ENCODE assay signal across 15 cellular contexts in the genomic region with DNA sequence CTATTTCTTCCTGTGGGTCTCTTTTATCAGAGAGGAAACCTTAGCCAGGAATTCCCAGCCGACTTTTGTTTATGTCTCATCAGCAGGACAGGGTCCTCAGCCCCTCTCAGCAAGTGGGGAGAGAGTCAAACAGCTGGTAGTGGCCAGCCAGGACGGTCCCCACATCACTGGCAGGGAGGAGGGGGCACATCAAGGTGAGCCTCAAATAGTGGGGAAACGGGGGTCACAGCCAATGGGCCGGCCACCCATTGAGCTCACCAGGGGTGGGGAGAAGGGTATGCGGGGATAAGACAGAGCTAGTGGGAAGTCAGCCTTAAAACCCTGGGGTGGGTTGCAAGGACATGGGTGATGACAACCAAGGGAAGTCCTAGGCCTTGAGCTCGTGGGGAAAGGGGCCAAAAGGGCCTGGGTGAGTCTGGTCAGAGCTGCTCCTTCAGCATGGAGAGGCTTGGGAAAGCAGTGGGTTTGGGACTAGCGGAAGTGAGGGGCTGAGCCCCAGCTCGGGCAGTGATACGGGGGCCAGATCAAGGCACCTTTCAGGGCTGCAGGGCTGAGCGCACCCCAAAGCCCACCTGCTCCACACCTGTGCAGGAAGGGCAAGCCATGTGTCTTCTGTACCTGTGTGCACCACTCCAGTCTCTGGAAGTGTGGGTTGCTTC. TPM values are rescaled to one million over a fixed set of nuclear protein-coding genes. Genes with fewer than 3 reads are reported as not detected.
DNase-seq lines count a peak whose midpoint lies in the region; ATAC-seq, FAIRE-seq and TF ChIP-seq lines count a peak whose summit lies in the region.
"Had no signal": no experiment of that assay in that cellular context is flagged by ENCODE, and none has a peak within 500 bp of the region (broad histone marks: within the 10 kb centered on the region; RNA-seq: fewer than 3 reads in every experiment).

No MANE protein-coding gene starts in this region.

- TF ChIP-seq CTCF in C4-2B (conservative IDR thresholded peaks at IDR 0.05) (no peak), body of pancreas (IDR thresholded peaks at IDR 0.05) (no peak), HepG2 (CRISPR knock-in tag; IDR thresholded peaks at IDR 0.05) (no peak), sigmoid colon (IDR thresholded peaks at IDR 0.05) (no peak), esophagus muscularis mucosa (IDR thresholded peaks at IDR 0.05) (no peak)

- DNase-seq in body of pancreas (no peak), HepG2 (ENCODE audit: low spot score) (no peak), sigmoid colon (peak; percentile 56), NCI-H128 (lab: John Stamatoyannopoulos, UW; ENCODE audit: unreplicated experiment) (no peak), esophagus muscularis mucosa (ENCODE audit: extremely low spot score) (no peak), HuH-7.5 (ENCODE audit: low spot score) (no peak), cortex of kidney (lab: John Stamatoyannopoulos, UW) (no peak)
- DNase-seq: foreskin fibroblast; stimulated activated CD4-positive, alpha-beta T cell treated with anti-CD3 and anti-CD28 coated beads, Interleukin-15, amount 100 ng/mL, for 24 hours; stimulated activated naive CD4-positive, alpha-beta T cell had no signal

- 64 to 68% methylated on average over 7 to 10 of the region's 10 CpGs for WGBS in body of pancreas, 2 donors
- 77% methylated on average over 10 of the region's 10 CpGs for WGBS in HepG2 (ENCODE audit: low lambda C conversion rate)
- 62 to 81% methylated on average over 10 of the region's 10 CpGs for WGBS in sigmoid colon, 2 donors
- WGBS in esophagus muscularis mucosa = 85% methylated on average over 10 of the region's 10 CpGs

- intact Hi-C loops in body of pancreas (cut with DNase I) = no loop called here
- intact Hi-C loops in HepG2 (cut with micrococcal nuclease; ENCODE audit: unreplicated experiment) = no loop called here
- intact Hi-C loops in sigmoid colon (cut with DNase I) = no loop called here
- intact Hi-C loops in esophagus muscularis mucosa (cut with DNase I) = no loop called here

- H3K36me3 ChIP-seq in body of pancreas (replicated peaks in 1 of 2; ENCODE audit: insufficient read depth in 1 of 2, low read depth in 2 of 2) (no peaks in the 10 kb centered on the region), HepG2 (replicated peaks in 1 of 2; ENCODE audit: control insufficient read depth in 1 of 2, insufficient read depth in 2 of 2, low read length in 2 of 2) (no peaks in the 10 kb centered on the region), sigmoid colon (no peaks in the 10 kb centered on the region), esophagus muscularis mucosa (no peaks in the 10 kb centered on the region)
- H3K36me3 ChIP-seq: adrenal gland had no signal

- BruUV-seq in HepG2 (replicated peaks; lab: Mats Ljungman, UMichigan) = no TSS peak

- H3K27me3 ChIP-seq in body of pancreas (no peaks in the 10 kb centered on the region), HepG2 (ENCODE audit: control insufficient read depth in 1 of 2, insufficient read depth in 2 of 2, low read length in 2 of 2) (no peaks in the 10 kb centered on the region), sigmoid colon (no peaks in the 10 kb centered on the region), esophagus muscularis mucosa (peaks cover 0 to 13% (median 0%) of the 10 kb centered on the region in 4 donors)
- H3K27me3 ChIP-seq: adrenal gland had no signal

- ATAC-seq in body of pancreas (no peak), HepG2 (no peak)
- ATAC-seq: activated T-helper 17 cell treated with anti-CD3 and anti-CD28 coated beads, Interleukin-2, amount 50 U/mL, for 72 hours; naive thymus-derived CD4-positive, alpha-beta T cell had no signal

- TF ChIP-seq RAD21 in HepG2 (CRISPR knock-in tag; IDR thresholded peaks at IDR 0.05) = no peak

- H3K9ac ChIP-seq in HepG2 (ENCODE audit: insufficient read depth, low read depth, low read length) = peak overlapping the region; percentile 16; the same call in 1 of the 2 replicates

- H4K20me1 ChIP-seq in HepG2 (ENCODE audit: insufficient read depth, low read length) = no peaks in the 10 kb centered on the region

- TF ChIP-seq POLR2A in body of pancreas (IDR thresholded peaks at IDR 0.05) (peak in 1 of 3 donors; percentile 11), HepG2 (IDR thresholded peaks at IDR 0.05; ENCODE audit: insufficient read depth in 1 of 2, low read depth in 2 of 2, low read length in 2 of 2) (no peak), sigmoid colon (IDR thresholded peaks at IDR 0.05) (no peak), esophagus muscularis mucosa (IDR thresholded peaks at IDR 0.05; ENCODE audit: low read depth) (no peak)

- CTCF ChIA-PET in HepG2 (lab: Yijun Ruan, JAX; ENCODE audit: low intra/inter-chr PET ratio, low total read pairs) = no interaction called here

- in situ Hi-C loops in HepG2 (cut with HindIII; ENCODE audit: extremely low pct_ligation_motif_present, low pct_unique_long_range_greater_than_20kb) = no loop called here

- POLR2A ChIA-PET in HepG2 (lab: Yijun Ruan, JAX) = interaction anchor here (1.0 to 4.5 kb wide), 6 partner anchors 8 to 138 kb away, joined by 3 to 26 read pairs (median 4); partner anchors contain the start of gene KLF13

- H3K27ac ChIP-seq in C4-2B (peak overlapping the region; percentile 65), body of pancreas (peak overlapping the region; percentile 60 to 84 (median 82)), HepG2 (ENCODE audit: extremely low read length, insufficient read depth, low read length) (peak overlapping the region; percentile 78), sigmoid colon (no peak overlapping the region), esophagus muscularis mucosa (replicated peaks in 1 of 4) (no peak overlapping the region)

- FAIRE-seq in HepG2 (lab: Jason Lieb, UNC) = no peak
- FAIRE-seq: urothelium cell line had no signal

- H2AFZ ChIP-seq in HepG2 (ENCODE audit: low read length) = no peak overlapping the region

- peak overlapping the region; percentile 60 for H3K4me2 ChIP-seq in HepG2 (ENCODE audit: low read depth, low read length)

- H3K4me3 ChIP-seq in body of pancreas (no peak overlapping the region), HepG2 (replicated peaks in 1 of 3; ENCODE audit: insufficient read depth in 1 of 3, low read depth in 2 of 3, low read length in 3 of 3) (peak overlapping the region in 1 of 3 experiments; percentile 38; a peak in 1 of 6 replicates), sigmoid colon (no peak overlapping the region), esophagus muscularis mucosa (no peak overlapping the region)
- H3K4me3 ChIP-seq: adrenal gland had no signal

- no peaks in the 10 kb centered on the region for H3K79me2 ChIP-seq in HepG2 (ENCODE audit: insufficient read depth, low read length)

- H3K9me3 ChIP-seq in body of pancreas (no peaks in the 10 kb centered on the region), HepG2 (ENCODE audit: low read length) (no peaks in the 10 kb centered on the region), sigmoid colon (no peaks in the 10 kb centered on the region), esophagus muscularis mucosa (no peaks in the 10 kb centered on the region)
- H3K9me3 ChIP-seq: adrenal gland had no signal

- no peak for TF ChIP-seq EP300 in HepG2 (IDR thresholded peaks at IDR 0.05; ENCODE audit: low read depth in 2 of 2, low read length in 2 of 2)
- no peak for TF ChIP-seq EP300 in HepG2 (CRISPR knock-in tag; IDR thresholded peaks at IDR 0.05; ENCODE audit: borderline replicate concordance)
- TF ChIP-seq EP300 in sigmoid colon (IDR thresholded peaks at IDR 0.05) = no peak
- TF ChIP-seq EP300 in esophagus muscularis mucosa (IDR thresholded peaks at IDR 0.05) = no peak

- H3K4me1 ChIP-seq in body of pancreas (peaks cover 39% of the 10 kb centered on the region), HepG2 (ENCODE audit: insufficient read depth, low read length) (peaks cover 92% of the 10 kb centered on the region), sigmoid colon (no peaks in the 10 kb centered on the region), esophagus muscularis mucosa (peaks cover 13 to 25% (median 21%) of the 10 kb centered on the region in 4 donors)

TF ChIP-seq in HepG2, 621 proteins besides CTCF, POLR2A, EP300 and RAD21:
- 0 out of 2 replicates have a peak, but pooled peaks have one; percentile 9 for TF ChIP-seq ZNF724P (CRISPR knock-in tag; IDR thresholded peaks at IDR 0.05; ENCODE audit: borderline replicate concordance)
- TF ChIP-seq CHD4 (IDR thresholded peaks at IDR 0.05; ENCODE audit: borderline replicate concordance, low read length) = no peak
- TF ChIP-seq KAT8 (CRISPR knock-in tag; IDR thresholded peaks at IDR 0.05) = no peak
- no peak for TF ChIP-seq MBD4 (IDR thresholded peaks at IDR 0.05; ENCODE audit: borderline replicate concordance, low read length)

RNA-seq across cellular contexts. Expression of gene KLF13, which starts 29.3 kb away (rescaled TPM):
- total RNA-seq in body of pancreas (10 to 100 TPM; 25.7 to 38.4 TPM), HepG2 (2016; rRNA removed; fragmentation: Illumina TruSeq; extraction: Trizol) (25.1 and 27.8 TPM in 2 replicates), sigmoid colon (10 to 100 TPM; 18.7 to 28.0 (median 24.5) TPM), esophagus muscularis mucosa (100 to 1,000 TPM in 1 of 4 donors, 10 to 100 TPM in 3; 57.3 to 109 (median 74.2) TPM)
- total RNA-seq in HepG2 (2016; cell fraction: cytosol; rRNA removed; fragmentation: Illumina TruSeq; extraction: Trizol; ENCODE audit: low read depth) = 1.4 and 2.8 TPM in 2 replicates
- total RNA-seq in HepG2 (2016; cell fraction: insoluble cytoplasmic fraction; rRNA removed; fragmentation: Illumina TruSeq; extraction: Trizol) = 21.2 and 24.1 TPM in 2 replicates
- 6.8 and 8.3 TPM in 2 replicates for total RNA-seq in HepG2 (2016; cell fraction: membrane; rRNA removed; fragmentation: Illumina TruSeq; extraction: Trizol)
- 13.1 and 18.9 TPM in 2 replicates for total RNA-seq in HepG2 (2016; cell fraction: nucleus; rRNA removed; fragmentation: Illumina TruSeq; extraction: Trizol)
- polyA plus RNA-seq in HepG2 (2011; rRNA removed) (16.8 and 18.8 TPM in 2 replicates), sigmoid colon (10 to 100 TPM; 23.4 to 71.9 (median 48.6) TPM)
- polyA plus RNA-seq in HepG2 (2011; cell fraction: cytosol; rRNA removed) = 9.1 and 11.1 TPM in 2 replicates
- 12.3 and 14.2 TPM in 2 replicates for polyA plus RNA-seq in HepG2 (2011; cell fraction: nucleus; rRNA removed)
- 22.0 and 24.4 TPM in 2 replicates for polyA plus RNA-seq in HepG2 (2012)
- 1.1 and 2.1 TPM in 2 replicates for polyA plus RNA-seq in HepG2 (2016; cell fraction: cytosol; fragmentation: Illumina TruSeq; extraction: Trizol; ENCODE audit: low read depth)
- polyA plus RNA-seq in HepG2 (2016; cell fraction: insoluble cytoplasmic fraction; fragmentation: Illumina TruSeq; extraction: Trizol; ENCODE audit: low read depth) = 31.2 and 34.3 TPM in 2 replicates
- polyA plus RNA-seq in HepG2 (2016; cell fraction: membrane; fragmentation: Illumina TruSeq; extraction: Trizol; ENCODE audit: low read depth) = 5.5 and 7.5 TPM in 2 replicates
- 30.0 and 34.4 TPM in 2 replicates for polyA plus RNA-seq in HepG2 (2016; cell fraction: nucleus; fragmentation: Illumina TruSeq; extraction: Trizol; ENCODE audit: insufficient read depth, low read depth)
- 23.8 and 65.8 TPM in 2 replicates for polyA minus RNA-seq in HepG2 (2011; rRNA and poly(A)+ RNA removed; ENCODE audit: low replicate concordance)
- polyA minus RNA-seq in HepG2 (2011; cell fraction: cytosol; rRNA and poly(A)+ RNA removed) = 12.2 and 13.9 TPM in 2 replicates
- polyA minus RNA-seq in HepG2 (2011; cell fraction: nucleus; rRNA and poly(A)+ RNA removed) = 6.3 and 8.8 TPM in 2 replicates

Comparison
In these comparisons a context has a peak if more than half of its experiments do, and no peak if none do; other contexts are left out.
1. H3K27ac ChIP-seq: peak in C4-2B (single experiment), body of pancreas (4 of 4) and HepG2 (single experiment); none in sigmoid colon (0 of 4) and esophagus muscularis mucosa (0 of 4).